19 cellular contexts compared by ENCODE assay signal in genomic region chr2:15728247-15728721, GRCh38.
DNase-seq lines count a peak whose midpoint lies in the region; ATAC-seq and TF ChIP-seq lines count a peak whose summit lies in the region.
"Had no signal": no experiment of that assay in that cellular context is flagged by ENCODE, and none has a peak within 500 bp of the region (broad histone marks: within the 10 kb centered on the region; RNA-seq: fewer than 3 reads in every experiment).

No MANE protein-coding gene starts in this region.

- H3K36me3 ChIP-seq in endodermal cell (ENCODE audit: control insufficient read depth, insufficient read depth, low read length) (no peaks in the 10 kb centered on the region), lower lobe of right lung (no peaks in the 10 kb centered on the region)

- ATAC-seq in lower lobe of right lung (no peak), omental fat pad (ENCODE audit: low FRiP score) (no peak)
- ATAC-seq: SK-N-SH treated with all-trans-retinoic acid at 6 μM for 48 hours had no signal

- TF ChIP-seq CTCF in endodermal cell (conservative IDR thresholded peaks at IDR 0.05) (no peak), mesothelial cell of epicardium (IDR thresholded peaks at IDR 0.05; ENCODE audit: unreplicated experiment) (no peak), lower lobe of right lung (IDR thresholded peaks at IDR 0.05) (no peak), omental fat pad (IDR thresholded peaks at IDR 0.05) (no peak)

- H3K4me1 ChIP-seq in endodermal cell (ENCODE audit: control insufficient read depth, insufficient read depth, low read length): no peaks in the 10 kb centered on the region
- peaks cover 31% of the 10 kb centered on the region for H3K4me1 ChIP-seq in lower lobe of right lung

- H3K4me3 ChIP-seq in endodermal cell (ENCODE audit: low read length) (no peak overlapping the region), lower lobe of right lung (no peak overlapping the region)
- H3K4me3 ChIP-seq: GM23248 had no signal

- DNase-seq in NCI-H510A treated with DMSO at 0.1 percent for 48 hours (lab: John Stamatoyannopoulos, UW): peak; percentile 4
- no peak for DNase-seq in NCI-H510A (lab: John Stamatoyannopoulos, UW)
- DNase-seq in endodermal cell: peak; percentile 31
- DNase-seq in mesothelial cell of epicardium (ENCODE audit: low spot score in 2 of 2, unreplicated experiment in 2 of 2): no peak
- peak in 36 of 49 donors; percentile 6 to 73 (median 36) for DNase-seq in substantia nigra (lab: John Stamatoyannopoulos, UW)
- DNase-seq in lower lobe of right lung: no peak
- no peak for DNase-seq in 8988T
- no peak for DNase-seq in omental fat pad (ENCODE audit: low spot score)
- DNase-seq: COR-L47; GM23248; HCEC 1CT; NCI-H1105 treated with DMSO at 0.1 percent for 48 hours; NCI-H187; NCI-H2171; NCI-H526; NK-92 treated with Interleukin-12 subunit alpha and Interleukin-12 subunit beta, amount 100 ng/mL, for 24 hours; SHP77 had no signal

- no peak overlapping the region for H3K27ac ChIP-seq in endodermal cell (ENCODE audit: low read depth, low read length)
- peak overlapping the region; percentile 40 for H3K27ac ChIP-seq in substantia nigra (ENCODE audit: low read depth, low read length, poor library complexity, severe bottlenecking)
- no peak overlapping the region for H3K27ac ChIP-seq in lower lobe of right lung
- H3K27ac ChIP-seq: GM23248 had no signal

- intact Hi-C loops in lower lobe of right lung (cut with DNase I): no loop called here

- H3K9me3 ChIP-seq in endodermal cell (ENCODE audit: control insufficient read depth, low read length): no peaks in the 10 kb centered on the region
- no peaks in the 10 kb centered on the region for H3K9me3 ChIP-seq in lower lobe of right lung

- H3K27ac Mint-ChIP-seq in endodermal cell: no peak overlapping the region
- H3K27ac Mint-ChIP-seq in mesothelial cell of epicardium: peak overlapping the region; percentile 39
- H3K27ac Mint-ChIP-seq: IgD-negative memory B cell had no signal

- H3K9ac ChIP-seq in endodermal cell (ENCODE audit: extremely low read depth, low read length, poor library complexity, severe bottlenecking): no peak overlapping the region
- H3K9ac ChIP-seq: GM23248 had no signal

- H3K4me3 Mint-ChIP-seq in endodermal cell (no peak overlapping the region), mesothelial cell of epicardium (no peak overlapping the region)
- H3K4me3 Mint-ChIP-seq: IgD-negative memory B cell had no signal

- H3K36me3 Mint-ChIP-seq in endodermal cell (ENCODE audit: low read depth): no peaks in the 10 kb centered on the region
- no peaks in the 10 kb centered on the region for H3K36me3 Mint-ChIP-seq in mesothelial cell of epicardium
- H3K36me3 Mint-ChIP-seq: IgD-negative memory B cell had no signal

- H3K27me3 Mint-ChIP-seq in endodermal cell (ENCODE audit: insufficient read depth): peaks cover 69% of the 10 kb centered on the region
- H3K27me3 Mint-ChIP-seq in mesothelial cell of epicardium (ENCODE audit: low read depth): no peaks in the 10 kb centered on the region

- 67 to 96% methylated on average over 2 to 5 of the region's 5 CpGs for WGBS in endodermal cell (ENCODE audit: insufficient coverage in 1 of 2, insufficient read length in 1 of 2), 2 experiments

- no peaks in the 10 kb centered on the region for H3K4me1 Mint-ChIP-seq in endodermal cell
- peaks cover 66% of the 10 kb centered on the region for H3K4me1 Mint-ChIP-seq in mesothelial cell of epicardium

- H3K9me3 Mint-ChIP-seq in endodermal cell: no peaks in the 10 kb centered on the region
- H3K9me3 Mint-ChIP-seq in mesothelial cell of epicardium: no peaks in the 10 kb centered on the region
- H3K9me3 Mint-ChIP-seq: IgD-negative memory B cell had no signal

- peaks cover 38% of the 10 kb centered on the region for H3K27me3 ChIP-seq in endodermal cell (ENCODE audit: control insufficient read depth, insufficient read depth, low read length, poor library complexity, severe bottlenecking)
- no peaks in the 10 kb centered on the region for H3K27me3 ChIP-seq in lower lobe of right lung (ENCODE audit: low read depth)

Comparison
In these comparisons a context has a peak if more than half of its experiments do, and no peak if none do; other contexts are left out.
1. DNase-seq: peak in NCI-H510A treated with DMSO at 0.1 percent for 48 hours (single experiment), endodermal cell (single experiment) and substantia nigra (36 of 49); none in NCI-H510A (single experiment), mesothelial cell of epicardium (0 of 2), lower lobe of right lung (single experiment), 8988T (single experiment) and omental fat pad (single experiment).